15 cellular contexts compared by ENCODE assay signal in genomic region chr6:64083261-64083660, GRCh38.
"Had no signal": no experiment of that assay in that cellular context is flagged by ENCODE, and none has a peak within 500 bp of the region (broad histone marks: within the 10 kb centered on the region; RNA-seq: fewer than 3 reads in every experiment).

No MANE protein-coding gene starts in this region.

- DNase-seq: activated CD4-positive, alpha-beta T cell treated with anti-CD3 and anti-CD28 coated beads for 4 hours; activated CD8-positive, alpha-beta memory T cell treated with anti-CD3 and anti-CD28 coated beads, Interleukin-2, amount 50 U/mL, for 4 hours; activated CD8-positive, alpha-beta T cell treated with anti-CD3 and anti-CD28 coated beads, Interleukin-2, amount 10 ng/mL, durations not matched to agents 7 days and 5 days; activated effector memory CD4-positive, alpha-beta T cell treated with anti-CD3 and anti-CD28 coated beads, Interleukin-2, amount 50 U/mL, for 16 hours; activated T-cell treated with anti-CD3 and anti-CD28 coated beads, Interleukin-2, amount 50 U/mL, for 48 hours; dorsolateral prefrontal cortex; endodermal cell; gastrocnemius medialis; heart left ventricle; retina; stimulated activated CD4-positive, alpha-beta T cell treated with anti-CD3 and anti-CD28 coated beads, Interleukin-2, amount 100 ng/mL, for 48 hours had no signal

- H3K4me1 ChIP-seq: gastrocnemius medialis, heart left ventricle, thyroid gland had no signal

- H3K27ac ChIP-seq: cardiac muscle cell, dorsolateral prefrontal cortex, gastrocnemius medialis, heart left ventricle, thyroid gland had no signal

- ATAC-seq: activated CD8-positive, alpha-beta T cell treated with anti-CD3 and anti-CD28 coated beads, Interleukin-2, amount 10 ng/mL, durations not matched to agents 7 days and 5 days; activated naive CD4-positive, alpha-beta T cell treated with anti-CD3 and anti-CD28 coated beads, Interleukin-2, amount 50 U/mL, for 72 hours; gastrocnemius medialis; heart left ventricle; stimulated activated memory B cell treated with anti-CD40 and anti-IgM and Interleukin-4, amounts not matched to agents 10 μg/mL and 1 μg/mL and 100 μg/mL, for 72 hours had no signal

- H3K9me3 ChIP-seq: gastrocnemius medialis, thyroid gland had no signal

- H3K4me3 ChIP-seq: cardiac muscle cell, dorsolateral prefrontal cortex, gastrocnemius medialis, heart left ventricle, thyroid gland had no signal

- H3K36me3 ChIP-seq: cardiac muscle cell, gastrocnemius medialis, heart left ventricle, thyroid gland had no signal

- H3K27me3 ChIP-seq: cardiac muscle cell, dorsolateral prefrontal cortex, gastrocnemius medialis, heart left ventricle, thyroid gland had no signal
